In the genomic region with DNA sequence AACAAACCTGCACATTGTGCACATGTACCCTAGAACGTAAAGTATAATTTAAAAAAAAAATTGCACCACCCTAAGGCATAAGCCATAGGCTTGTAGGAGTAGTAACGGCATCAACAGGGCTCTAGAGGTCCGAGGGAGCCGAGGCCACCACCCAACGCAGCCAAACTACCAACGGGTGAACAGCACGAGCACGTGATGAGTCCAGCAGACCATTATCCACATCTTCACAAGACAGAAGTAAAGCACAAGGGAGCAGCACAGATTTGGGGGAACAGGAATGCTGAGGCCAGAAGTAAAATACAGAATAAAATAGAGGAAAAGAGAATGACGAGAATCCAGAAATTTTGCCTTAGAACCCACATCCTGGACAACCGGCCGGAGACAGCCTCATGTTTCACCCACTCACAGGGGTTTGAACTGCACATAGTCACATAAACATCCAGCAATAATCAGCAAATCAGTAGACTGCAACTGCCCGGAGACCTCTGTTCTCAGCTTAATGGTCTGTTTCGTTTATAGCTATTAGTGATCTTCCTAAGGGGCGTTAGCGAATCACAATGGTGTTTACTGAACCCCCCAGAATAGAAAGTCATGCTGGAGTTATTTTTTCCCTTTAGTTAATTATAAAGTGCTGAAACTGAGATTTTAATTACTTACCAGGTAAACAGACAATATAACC, we compare ENCODE assay signal across 17 cellular contexts.
DNase-seq lines count a peak whose midpoint lies in the region; ATAC-seq and TF ChIP-seq lines count a peak whose summit lies in the region.
"Had no signal": no experiment of that assay in that cellular context is flagged by ENCODE, and none has a peak within 500 bp of the region (broad histone marks: within the 10 kb centered on the region; RNA-seq: fewer than 3 reads in every experiment).

No MANE protein-coding gene starts in this region.

- ATAC-seq in IMR-90 (ENCODE audit: low read depth), result no peak
- no peak for ATAC-seq in activated CD4-positive, alpha-beta T cell treated with anti-CD3 and anti-CD28 coated beads for 36 hours
- ATAC-seq: GM23338 had no signal

- H4K20me1 ChIP-seq in IMR-90 (ENCODE audit: insufficient read depth, low read length) (no peaks in the 10 kb centered on the region), fibroblast of lung (ENCODE audit: control insufficient read depth, extremely low read depth, insufficient read depth, low read length) (no peaks in the 10 kb centered on the region), smooth muscle cell (ENCODE audit: low read depth) (no peaks in the 10 kb centered on the region)

- H3K4me1 ChIP-seq in IMR-90 (ENCODE audit: control insufficient read depth, insufficient read depth, low read length), result no peaks in the 10 kb centered on the region
- no peaks in the 10 kb centered on the region for H3K4me1 ChIP-seq in fibroblast of lung (ENCODE audit: control insufficient read depth, extremely low read depth, insufficient read depth, low read length)
- H3K4me1 ChIP-seq in smooth muscle cell (ENCODE audit: low read depth), result no peaks in the 10 kb centered on the region

- H2AFZ ChIP-seq in IMR-90 (replicated peaks; ENCODE audit: low read length, poor library complexity) (peak overlapping the region; percentile 13), fibroblast of lung (ENCODE audit: low read length) (no peak overlapping the region), smooth muscle cell (ENCODE audit: low read depth) (no peak overlapping the region)
- H2AFZ ChIP-seq: GM23338 had no signal

- peaks cover 3% of the 10 kb centered on the region; the same call in 1 of the 2 replicates for H3K9me3 ChIP-seq in IMR-90 (ENCODE audit: control insufficient read depth, insufficient read depth, low read length)
- no peaks in the 10 kb centered on the region for H3K9me3 ChIP-seq in fibroblast of lung (ENCODE audit: control insufficient read depth, insufficient read depth, low read depth, low read length)
- H3K9me3 ChIP-seq in smooth muscle cell (replicated peaks; ENCODE audit: low read depth), result no peaks in the 10 kb centered on the region

- no peak overlapping the region for H2AK5ac ChIP-seq in IMR-90 (ENCODE audit: low read depth, low read length)

- no peak overlapping the region for H3K18ac ChIP-seq in IMR-90 (ENCODE audit: low read depth, low read length)

- no peaks in the 10 kb centered on the region for H3K9me3 Mint-ChIP-seq in activated CD4-positive, alpha-beta T cell treated with anti-CD3 and anti-CD28 coated beads for 36 hours (ENCODE audit: low read depth)
- H3K9me3 Mint-ChIP-seq: CD4-positive, CD25-positive, alpha-beta regulatory T cell had no signal

- no peaks in the 10 kb centered on the region for H3K27me3 Mint-ChIP-seq in activated CD4-positive, alpha-beta T cell treated with anti-CD3 and anti-CD28 coated beads for 36 hours
- H3K27me3 Mint-ChIP-seq: CD4-positive, CD25-positive, alpha-beta regulatory T cell had no signal

- WGBS in IMR-90 (ENCODE audit: extremely low coverage in 2 of 2, insufficient read length in 1 of 2), 2 experiments, result 38% methylated on average over 2 of the region's 15 CpGs; no CpG with 5 or more reads in 1 of the 2 experiments
- WGBS in smooth muscle cell (ENCODE audit: low lambda C conversion rate), result 66% methylated on average over 15 of the region's 15 CpGs

- H3K4ac ChIP-seq in IMR-90 (ENCODE audit: low read depth, low read length), result no peak overlapping the region

- H3K9me1 ChIP-seq in IMR-90 (ENCODE audit: insufficient read depth, low read length), result no peaks in the 10 kb centered on the region

- no peaks in the 10 kb centered on the region for H3K36me3 ChIP-seq in IMR-90 (ENCODE audit: control insufficient read depth, insufficient read depth, low read length)
- no peaks in the 10 kb centered on the region for H3K36me3 ChIP-seq in fibroblast of lung (ENCODE audit: control insufficient read depth, insufficient read depth, low read length)
- no peaks in the 10 kb centered on the region for H3K36me3 ChIP-seq in smooth muscle cell (ENCODE audit: low read depth)

- no peaks in the 10 kb centered on the region for H3F3A ChIP-seq in smooth muscle cell (ENCODE audit: low read depth)

- H3K4me3 Mint-ChIP-seq in activated CD4-positive, alpha-beta T cell treated with anti-CD3 and anti-CD28 coated beads for 36 hours, result no peak overlapping the region
- H3K4me3 Mint-ChIP-seq: CD4-positive, CD25-positive, alpha-beta regulatory T cell; GM23338 had no signal

- no peak overlapping the region for H3K4me3 ChIP-seq in IMR-90 (ENCODE audit: insufficient read depth, low read depth, low read length)
- H3K4me3 ChIP-seq in fibroblast of lung (replicated peaks in 1 of 4; ENCODE audit: control extremely low read depth in 1 of 4, insufficient read depth in 1 of 4, low read depth in 3 of 4, low read length in 4 of 4), result no peak overlapping the region
- H3K4me3 ChIP-seq in smooth muscle cell, result no peak overlapping the region
- H3K4me3 ChIP-seq: GM23338 had no signal

- H3K27ac Mint-ChIP-seq in activated CD4-positive, alpha-beta T cell treated with anti-CD3 and anti-CD28 coated beads for 36 hours, result no peak overlapping the region
- H3K27ac Mint-ChIP-seq: CD4-positive, CD25-positive, alpha-beta regulatory T cell; GM23338 had no signal

- H2BK15ac ChIP-seq in IMR-90 (ENCODE audit: low read depth, low read length), result no peak overlapping the region

- no peak for TF ChIP-seq POLR2A in IMR-90 (IDR thresholded peaks at IDR 0.05; ENCODE audit: low read depth, low read length)

- no peaks in the 10 kb centered on the region for H3K27me3 ChIP-seq in IMR-90 (ENCODE audit: control insufficient read depth, insufficient read depth, low read length)
- no peaks in the 10 kb centered on the region for H3K27me3 ChIP-seq in fibroblast of lung (ENCODE audit: control insufficient read depth, insufficient read depth, low read length)
- no peaks in the 10 kb centered on the region for H3K27me3 ChIP-seq in smooth muscle cell (ENCODE audit: low read depth)

- H3K79me2 ChIP-seq in fibroblast of lung (ENCODE audit: control insufficient read depth, insufficient read depth, low read length), result no peaks in the 10 kb centered on the region
- H3K79me2 ChIP-seq in smooth muscle cell (ENCODE audit: low read depth), result no peaks in the 10 kb centered on the region

- no peak overlapping the region for H3K14ac ChIP-seq in IMR-90 (replicated peaks; ENCODE audit: low read depth, low read length)

- H2BK5ac ChIP-seq in IMR-90 (ENCODE audit: low read depth, low read length, poor library complexity, severe bottlenecking), result no peak overlapping the region

- H3K36me3 Mint-ChIP-seq in activated CD4-positive, alpha-beta T cell treated with anti-CD3 and anti-CD28 coated beads for 36 hours (ENCODE audit: low read depth), result peaks cover 17% of the 10 kb centered on the region

- DNase-seq in Caki2 (ENCODE audit: low read depth), result peak; percentile 63
- DNase-seq in IMR-90, result peak; percentile 16
- peak; percentile 18 to 33 for DNase-seq in fibroblast of lung (ENCODE audit: low read depth in 2 of 2)
- DNase-seq in smooth muscle cell (lab: John Stamatoyannopoulos, UW; ENCODE audit: unreplicated experiment), result no peak
- DNase-seq in NCI-H187 treated with DMSO at 0.1 percent for 48 hours (lab: John Stamatoyannopoulos, UW), result no peak
- no peak for DNase-seq in activated CD4-positive, alpha-beta T cell treated with anti-CD3 and anti-CD28 coated beads for 36 hours
- no peak for DNase-seq in SKM-1 (lab: John Stamatoyannopoulos, UW; ENCODE audit: unreplicated experiment)
- DNase-seq: CD4-positive, CD25-positive, alpha-beta regulatory T cell; HCEC 1CT; Karpas-422; NCI-H1694; NCI-H2081 treated with DMSO at 0.1 percent for 48 hours; NCI-H2171 treated with DMSO at 0.1 percent for 48 hours; NCI-H524 treated with DMSO at 0.1 percent for 48 hours; NCI-H82; Right ventricle myocardium superior had no signal

- H3K23ac ChIP-seq in IMR-90 (ENCODE audit: low read depth, low read length), result no peak overlapping the region

- BruUV-seq in IMR-90 (replicated peaks; lab: Mats Ljungman, UMichigan), result no TSS peak

- no peak for TF ChIP-seq CTCF in IMR-90 (conservative IDR thresholded peaks at IDR 0.05; ENCODE audit: low read depth, low read length)
- no peak for TF ChIP-seq CTCF in fibroblast of lung (conservative IDR thresholded peaks at IDR 0.05 in 1 of 2, IDR thresholded peaks at IDR 0.05 in 1 of 2; ENCODE audit: low read depth in 1 of 2, low read length in 2 of 2)
- no peak for TF ChIP-seq CTCF in smooth muscle cell (IDR thresholded peaks at IDR 0.05; ENCODE audit: borderline replicate concordance, insufficient read depth, poor library complexity, severe bottlenecking)

- intact Hi-C loops in IMR-90 (cut with micrococcal nuclease), result no loop called here
- intact Hi-C loops in activated CD4-positive, alpha-beta T cell treated with anti-CD3 and anti-CD28 coated beads for 36 hours (cut with DNase I, micrococcal nuclease), result no loop called here

- no peak overlapping the region for H4K5ac ChIP-seq in IMR-90 (ENCODE audit: low read depth, low read length)

- H3K79me1 ChIP-seq in IMR-90 (ENCODE audit: low read depth in 1 of 2, low read length in 2 of 2), result no peaks in the 10 kb centered on the region

- dilution Hi-C loops in IMR-90 (cut with HindIII; ENCODE audit: low sequenced_read_pairs, unreplicated experiment), result no loop called here

- in situ Hi-C loops in Caki2 (cut with HindIII; ENCODE audit: low pct_unique_long_range_greater_than_20kb, low sequenced_read_pairs) (no loop called here), IMR-90 (cut with MboI; ENCODE audit: low sequenced_read_pairs) (no loop called here)

- H2AK9ac ChIP-seq in IMR-90 (replicated peaks; ENCODE audit: low read depth, low read length, poor library complexity), result no peak overlapping the region

- H3K27ac ChIP-seq in IMR-90 (ENCODE audit: insufficient read depth, low read length) (no peak overlapping the region), fibroblast of lung (ENCODE audit: insufficient read depth, low read length) (no peak overlapping the region), smooth muscle cell (ENCODE audit: low read depth) (no peak overlapping the region)

- POLR2A ChIA-PET in IMR-90 (lab: Charles Lee; ENCODE audit: unreplicated experiment), result no interaction called here
- POLR2A ChIA-PET in activated CD4-positive, alpha-beta T cell treated with anti-CD3 and anti-CD28 coated beads for 36 hours (lab: Charles Lee), result interaction anchor here (0.5 kb wide), 1 partner anchor 368 kb away, joined by 4 read pairs; no protein-coding TSS in a partner anchor

- CTCF ChIA-PET in IMR-90 (lab: Yijun Ruan, JAX), result no interaction called here
- CTCF ChIA-PET in activated CD4-positive, alpha-beta T cell treated with anti-CD3 and anti-CD28 coated beads for 36 hours (lab: Charles Lee), result no interaction called here

- TF ChIP-seq RAD21 in IMR-90 (IDR thresholded peaks at IDR 0.05; ENCODE audit: low read length), result no peak

- no peak overlapping the region for H4K8ac ChIP-seq in IMR-90 (ENCODE audit: low read depth in 2 of 2, low read length in 2 of 2)

- no peak overlapping the region for H2BK120ac ChIP-seq in IMR-90 (ENCODE audit: low read depth, low read length)

- no peak overlapping the region for H3K4me2 ChIP-seq in IMR-90 (ENCODE audit: low read depth, low read length)
- H3K4me2 ChIP-seq in fibroblast of lung (ENCODE audit: extremely low read depth, insufficient read depth, low read length), result no peak overlapping the region
- H3K4me2 ChIP-seq in smooth muscle cell, result peak overlapping the region; percentile 16
- H3K4me2 ChIP-seq: GM23338 had no signal

- H3K9ac ChIP-seq in IMR-90 (ENCODE audit: low read depth, low read length), result no peak overlapping the region
- no peak overlapping the region for H3K9ac ChIP-seq in fibroblast of lung (ENCODE audit: insufficient read depth, low read length)
- H3K9ac ChIP-seq in smooth muscle cell (ENCODE audit: low read depth), result no peak overlapping the region

- no peak overlapping the region for H3K56ac ChIP-seq in IMR-90 (ENCODE audit: extremely low read depth, insufficient read depth, low read length)

- H2BK20ac ChIP-seq in IMR-90 (ENCODE audit: low read depth, low read length), result no peak overlapping the region

- no peak overlapping the region for H4K91ac ChIP-seq in IMR-90 (ENCODE audit: insufficient read depth, low read depth, low read length)

- H3K4me1 Mint-ChIP-seq in activated CD4-positive, alpha-beta T cell treated with anti-CD3 and anti-CD28 coated beads for 36 hours, result peaks cover 47% of the 10 kb centered on the region

Comparison
In these comparisons a context has a peak if more than half of its experiments do, and no peak if none do; other contexts are left out.
1. DNase-seq: peak in Caki2 (single experiment), IMR-90 (single experiment) and fibroblast of lung (2 of 2); none in smooth muscle cell (single experiment), NCI-H187 treated with DMSO at 0.1 percent for 48 hours (single experiment), activated CD4-positive, alpha-beta T cell treated with anti-CD3 and anti-CD28 coated beads for 36 hours (single experiment) and SKM-1 (single experiment).